Comparison of ENCODE assay signal across 8 cellular contexts in the genomic region with DNA sequence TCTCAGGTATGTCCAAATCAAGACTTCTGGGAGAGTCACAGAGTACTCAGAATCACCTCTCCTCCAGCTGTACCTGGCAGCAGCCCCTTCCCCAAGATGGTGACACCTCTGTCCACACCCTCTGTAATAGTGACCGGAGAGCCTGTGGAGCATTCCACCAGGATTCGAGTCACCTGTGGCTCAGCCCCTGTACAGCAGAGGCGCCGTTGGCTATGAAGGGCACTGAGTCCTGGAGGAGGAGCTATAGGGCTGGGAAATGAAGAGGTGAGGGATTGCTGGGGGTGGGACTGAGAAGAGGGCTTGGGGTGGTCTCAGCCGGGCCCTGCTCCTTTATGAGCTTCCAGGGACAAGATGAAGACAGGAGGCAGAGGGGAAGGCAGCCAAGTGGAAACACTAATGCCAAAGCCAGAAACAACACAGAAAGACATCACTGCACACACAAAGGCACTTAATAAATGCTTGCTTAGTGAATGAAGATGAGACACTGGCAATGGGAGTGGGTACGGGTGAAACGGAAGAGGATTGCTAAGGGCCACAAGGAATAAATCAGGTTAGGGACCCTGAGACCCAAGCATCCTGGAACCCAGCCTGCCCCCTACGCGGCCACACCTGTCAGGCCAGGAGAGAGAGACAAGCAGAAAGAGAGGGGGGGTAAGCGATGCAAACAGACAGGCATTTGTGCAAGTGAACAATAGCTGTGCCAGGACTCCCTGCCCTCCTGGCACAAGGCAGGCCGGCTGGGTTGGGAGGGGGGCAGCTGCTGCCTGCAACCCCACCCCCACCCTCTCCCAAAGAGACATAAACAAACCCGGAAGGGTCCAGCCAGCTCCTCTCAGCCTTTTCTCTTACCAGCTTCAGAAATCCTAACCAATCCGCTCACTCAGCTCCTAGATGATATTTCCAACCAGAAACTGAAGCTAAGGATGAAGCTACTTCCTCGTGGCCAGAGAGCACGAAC. TPM values are rescaled to one million over a fixed set of nuclear protein-coding genes. Genes with fewer than 3 reads are reported as not detected.
A peak's percentile ranks its signal among the peaks of the same experiment; 100 is the strongest.
DNase-seq lines count a peak whose midpoint lies in the region; ATAC-seq and TF ChIP-seq lines count a peak whose summit lies in the region.

No MANE protein-coding gene starts in this region.

- no peaks in the 10 kb centered on the region for H3K27me3 ChIP-seq in left ventricle myocardium inferior (ENCODE audit: low read depth)

- peaks cover 66% of the 10 kb centered on the region for H3K4me1 Mint-ChIP-seq in activated CD4-positive, alpha-beta T cell treated with anti-CD3 and anti-CD28 coated beads for 36 hours
- peaks cover 77% of the 10 kb centered on the region for H3K4me1 Mint-ChIP-seq in WTC11
- peaks cover 83% of the 10 kb centered on the region for H3K4me1 Mint-ChIP-seq in stimulated activated effector memory CD8-positive, alpha-beta T cell treated with anti-CD3 and anti-CD28 coated beads, Interleukin-12 subunit alpha, Interleukin-12 subunit beta, amount 100 ng/mL, for 72 hours

- H3K4me3 ChIP-seq in left ventricle myocardium inferior = peak overlapping the region; percentile 77

- peaks cover 99% of the 10 kb centered on the region for H3K4me1 ChIP-seq in left ventricle myocardium inferior

- no peaks in the 10 kb centered on the region for H3K9me3 Mint-ChIP-seq in activated CD4-positive, alpha-beta T cell treated with anti-CD3 and anti-CD28 coated beads for 36 hours (ENCODE audit: low read depth)
- no peaks in the 10 kb centered on the region for H3K9me3 Mint-ChIP-seq in WTC11
- H3K9me3 Mint-ChIP-seq in stimulated activated effector memory CD8-positive, alpha-beta T cell treated with anti-CD3 and anti-CD28 coated beads, Interleukin-12 subunit alpha, Interleukin-12 subunit beta, amount 100 ng/mL, for 72 hours = no peaks in the 10 kb centered on the region

- POLR2A ChIA-PET in activated CD4-positive, alpha-beta T cell treated with anti-CD3 and anti-CD28 coated beads for 36 hours (lab: Charles Lee) = interaction anchor here (0.6 to 6.5 kb wide), 5 partner anchors 28 to 328 kb away, joined by 3 to 62 read pairs (median 5); partner anchors contain the start of gene KHDC4
- POLR2A ChIA-PET in WTC11 (lab: Charles Lee) = interaction anchor here (1.1 to 3.7 kb wide), 3 partner anchors 9 to 86 kb away, joined by 3 to 25 read pairs (median 3); partner anchors contain the start of genes KHDC4 and RAB25

- H3K36me3 ChIP-seq in left ventricle myocardium inferior = peaks cover 9% of the 10 kb centered on the region

- ATAC-seq in activated CD4-positive, alpha-beta T cell treated with anti-CD3 and anti-CD28 coated beads for 36 hours = no peak
- ATAC-seq in WTC11 (no peak), HG03039 (IDR thresholded peaks at IDR 0.05; ENCODE audit: unreplicated experiment) (no peak), GM18517 (IDR thresholded peaks at IDR 0.05; ENCODE audit: unreplicated experiment) (no peak)
- ATAC-seq in stimulated activated effector memory CD8-positive, alpha-beta T cell treated with anti-CD3 and anti-CD28 coated beads, Interleukin-12 subunit alpha, Interleukin-12 subunit beta, amount 100 ng/mL, for 72 hours = no peak

- intact Hi-C loops in activated CD4-positive, alpha-beta T cell treated with anti-CD3 and anti-CD28 coated beads for 36 hours (cut with DNase I, micrococcal nuclease) = loop anchor here (5.0 kb wide), 4 partner anchors 117 to 697 kb away; partner anchors contain the start of genes DAP3 (in 1 of the 2), GON4L (in 1 of the 2), HCN3 (in 1 of the 2) and RUSC1 (in 1 of the 2)
- intact Hi-C loops in left ventricle myocardium inferior (cut with micrococcal nuclease) = no loop called here

- no peak for TF ChIP-seq CTCF in WTC11 (IDR thresholded peaks at IDR 0.05)
- no peak for TF ChIP-seq CTCF in left ventricle myocardium inferior (IDR thresholded peaks at IDR 0.05; ENCODE audit: borderline replicate concordance)

- no peaks in the 10 kb centered on the region for H3K9me3 ChIP-seq in left ventricle myocardium inferior (replicated peaks)

- H3K27ac ChIP-seq in left ventricle myocardium inferior (replicated peaks) = peak overlapping the region; percentile 99

- CTCF ChIA-PET in activated CD4-positive, alpha-beta T cell treated with anti-CD3 and anti-CD28 coated beads for 36 hours (lab: Charles Lee) = interaction anchor here (0.6 to 2.4 kb wide), 8 partner anchors 15 to 874 kb away, joined by 3 to 15 read pairs (median 5); partner anchors contain the start of gene KHDC4
- CTCF ChIA-PET in WTC11 (lab: Charles Lee) = interaction anchor here (0.6 to 7.2 kb wide), 17 partner anchors 7 to 156 kb away, joined by 3 to 122 read pairs (median 6); partner anchors contain the start of genes RAB25 and UBQLN4

- peak overlapping the region; percentile 96 for H3K27ac Mint-ChIP-seq in activated CD4-positive, alpha-beta T cell treated with anti-CD3 and anti-CD28 coated beads for 36 hours
- peak overlapping the region; percentile 24; the same call in 1 of the 2 replicates for H3K27ac Mint-ChIP-seq in WTC11
- peak overlapping the region; percentile 91 for H3K27ac Mint-ChIP-seq in stimulated activated effector memory CD8-positive, alpha-beta T cell treated with anti-CD3 and anti-CD28 coated beads, Interleukin-12 subunit alpha, Interleukin-12 subunit beta, amount 100 ng/mL, for 72 hours

- H3K36me3 Mint-ChIP-seq in activated CD4-positive, alpha-beta T cell treated with anti-CD3 and anti-CD28 coated beads for 36 hours (ENCODE audit: low read depth) = peaks cover 53% of the 10 kb centered on the region
- H3K36me3 Mint-ChIP-seq in WTC11 = no peaks in the 10 kb centered on the region; the same call in none of the 2 replicates
- peaks cover 85% of the 10 kb centered on the region for H3K36me3 Mint-ChIP-seq in stimulated activated effector memory CD8-positive, alpha-beta T cell treated with anti-CD3 and anti-CD28 coated beads, Interleukin-12 subunit alpha, Interleukin-12 subunit beta, amount 100 ng/mL, for 72 hours

- H3K27me3 Mint-ChIP-seq in activated CD4-positive, alpha-beta T cell treated with anti-CD3 and anti-CD28 coated beads for 36 hours = no peaks in the 10 kb centered on the region
- H3K27me3 Mint-ChIP-seq in WTC11 (ENCODE audit: low read depth) = no peaks in the 10 kb centered on the region

- H3K4me3 Mint-ChIP-seq in activated CD4-positive, alpha-beta T cell treated with anti-CD3 and anti-CD28 coated beads for 36 hours = peak overlapping the region; percentile 100
- H3K4me3 Mint-ChIP-seq in WTC11 = peak overlapping the region; percentile 95
- peak overlapping the region; percentile 90 for H3K4me3 Mint-ChIP-seq in stimulated activated effector memory CD8-positive, alpha-beta T cell treated with anti-CD3 and anti-CD28 coated beads, Interleukin-12 subunit alpha, Interleukin-12 subunit beta, amount 100 ng/mL, for 72 hours

- DNase-seq in activated CD4-positive, alpha-beta T cell treated with anti-CD3 and anti-CD28 coated beads for 36 hours = no peak
- no peak for DNase-seq in activated CD4-positive, alpha-beta T cell treated with anti-CD3 and anti-CD28 coated beads, Interleukin-2, amount 50 U/mL, for 1 hour
- no peak for DNase-seq in WTC11 (ENCODE audit: low spot score)
- no peak for DNase-seq in left ventricle myocardium inferior
- DNase-seq in stimulated activated effector memory CD8-positive, alpha-beta T cell treated with anti-CD3 and anti-CD28 coated beads, Interleukin-12 subunit alpha, Interleukin-12 subunit beta, amount 100 ng/mL, for 72 hours (ENCODE audit: low spot score in 2 of 2) = no peak
- DNase-seq in dermis blood vessel endothelial cell = no peak

TF ChIP-seq in WTC11, 78 proteins besides CTCF, POLR2A, EP300 and RAD21 (continues in another document):
- TF ChIP-seq ZNF281 (CRISPR knock-in tag; IDR thresholded peaks at IDR 0.05) (no peak), FOXP1 (CRISPR knock-in tag; IDR thresholded peaks at IDR 0.05; ENCODE audit: borderline replicate concordance) (no peak), ZNF219 (CRISPR knock-in tag; IDR thresholded peaks at IDR 0.05; ENCODE audit: borderline replicate concordance) (no peak), GTF2I (CRISPR knock-in tag; conservative IDR thresholded peaks at IDR 0.05) (no peak)
- TF ChIP-seq, protein P1, sequence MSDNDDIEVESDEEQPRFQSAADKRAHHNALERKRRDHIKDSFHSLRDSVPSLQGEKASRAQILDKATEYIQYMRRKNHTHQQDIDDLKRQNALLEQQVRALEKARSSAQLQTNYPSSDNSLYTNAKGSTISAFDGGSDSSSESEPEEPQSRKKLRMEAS (CRISPR knock-in tag; IDR thresholded peaks at IDR 0.05) = no peak

RNA-seq across cellular contexts. Expression of gene ARHGEF2, which starts 3.9 kb away (rescaled TPM):
- 100 to 1,000 TPM; 135 to 216 TPM for total RNA-seq in activated CD4-positive, alpha-beta T cell treated with anti-CD3 and anti-CD28 coated beads for 36 hours
- total RNA-seq in WTC11 (2021) = 60.0 to 69.5 TPM (median 66.2 TPM) in 3 replicates
- total RNA-seq in left ventricle myocardium inferior = 69.3 TPM
- total RNA-seq in dermis blood vessel endothelial cell = 101 and 147 TPM in 2 replicates

RNA-seq across cellular contexts. Expression of gene RXFP4, which starts 33.0 kb away (rescaled TPM):
- total RNA-seq in activated CD4-positive, alpha-beta T cell treated with anti-CD3 and anti-CD28 coated beads for 36 hours = not detected
- total RNA-seq in WTC11 (2021) (not detected in 3 replicates), left ventricle myocardium inferior (not detected), dermis blood vessel endothelial cell (0.19 TPM in 1 of 2 replicates, not detected in the other)

RNA-seq across cellular contexts. Expression of gene KHDC4, which starts 40.3 kb away (rescaled TPM):
- 10 to 100 TPM; 68.7 to 97.5 TPM for total RNA-seq in activated CD4-positive, alpha-beta T cell treated with anti-CD3 and anti-CD28 coated beads for 36 hours
- total RNA-seq in WTC11 (2021) = 46.0 to 64.4 TPM (median 59.8 TPM) in 3 replicates
- 21.2 TPM for total RNA-seq in left ventricle myocardium inferior
- total RNA-seq in dermis blood vessel endothelial cell = 25.7 and 32.8 TPM in 2 replicates

RNA-seq across cellular contexts. Expression of gene SSR2, which starts 46.3 kb away (rescaled TPM):
- total RNA-seq in activated CD4-positive, alpha-beta T cell treated with anti-CD3 and anti-CD28 coated beads for 36 hours = 100 to 1,000 TPM; 143 to 197 TPM
- total RNA-seq in WTC11 (2021) (172 to 175 TPM (median 174 TPM) in 3 replicates), left ventricle myocardium inferior (77.6 TPM), dermis blood vessel endothelial cell (516 and 723 TPM in 2 replicates)

Comparison
In these comparisons a context has a peak if more than half of its experiments do, and no peak if none do; other contexts are left out.
1. H3K27ac Mint-ChIP-seq: peak in every context shown above with its lines; median percentile 96 in activated CD4-positive, alpha-beta T cell treated with anti-CD3 and anti-CD28 coated beads for 36 hours; 91 in stimulated activated effector memory CD8-positive, alpha-beta T cell treated with anti-CD3 and anti-CD28 coated beads, Interleukin-12 subunit alpha, Interleukin-12 subunit beta, amount 100 ng/mL, for 72 hours; 24 in WTC11.